8 cellular contexts compared by ENCODE assay signal in genomic region chr1:223845810-223846667, GRCh38. TPM values are rescaled to one million over a fixed set of nuclear protein-coding genes. Genes with fewer than 3 reads are reported as not detected.
DNase-seq lines count a peak whose midpoint lies in the region; TF ChIP-seq lines count a peak whose summit lies in the region.

A gene with protein sequence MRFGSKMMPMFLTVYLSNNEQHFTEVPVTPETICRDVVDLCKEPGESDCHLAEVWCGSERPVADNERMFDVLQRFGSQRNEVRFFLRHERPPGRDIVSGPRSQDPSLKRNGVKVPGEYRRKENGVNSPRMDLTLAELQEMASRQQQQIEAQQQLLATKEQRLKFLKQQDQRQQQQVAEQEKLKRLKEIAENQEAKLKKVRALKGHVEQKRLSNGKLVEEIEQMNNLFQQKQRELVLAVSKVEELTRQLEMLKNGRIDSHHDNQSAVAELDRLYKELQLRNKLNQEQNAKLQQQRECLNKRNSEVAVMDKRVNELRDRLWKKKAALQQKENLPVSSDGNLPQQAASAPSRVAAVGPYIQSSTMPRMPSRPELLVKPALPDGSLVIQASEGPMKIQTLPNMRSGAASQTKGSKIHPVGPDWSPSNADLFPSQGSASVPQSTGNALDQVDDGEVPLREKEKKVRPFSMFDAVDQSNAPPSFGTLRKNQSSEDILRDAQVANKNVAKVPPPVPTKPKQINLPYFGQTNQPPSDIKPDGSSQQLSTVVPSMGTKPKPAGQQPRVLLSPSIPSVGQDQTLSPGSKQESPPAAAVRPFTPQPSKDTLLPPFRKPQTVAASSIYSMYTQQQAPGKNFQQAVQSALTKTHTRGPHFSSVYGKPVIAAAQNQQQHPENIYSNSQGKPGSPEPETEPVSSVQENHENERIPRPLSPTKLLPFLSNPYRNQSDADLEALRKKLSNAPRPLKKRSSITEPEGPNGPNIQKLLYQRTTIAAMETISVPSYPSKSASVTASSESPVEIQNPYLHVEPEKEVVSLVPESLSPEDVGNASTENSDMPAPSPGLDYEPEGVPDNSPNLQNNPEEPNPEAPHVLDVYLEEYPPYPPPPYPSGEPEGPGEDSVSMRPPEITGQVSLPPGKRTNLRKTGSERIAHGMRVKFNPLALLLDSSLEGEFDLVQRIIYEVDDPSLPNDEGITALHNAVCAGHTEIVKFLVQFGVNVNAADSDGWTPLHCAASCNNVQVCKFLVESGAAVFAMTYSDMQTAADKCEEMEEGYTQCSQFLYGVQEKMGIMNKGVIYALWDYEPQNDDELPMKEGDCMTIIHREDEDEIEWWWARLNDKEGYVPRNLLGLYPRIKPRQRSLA (minus strand): TSS chr1:223845947. CDS start chr1:223845680, 267 bp downstream.

- H3K27me3 Mint-ChIP-seq in neural progenitor cell (ENCODE audit: insufficient read depth, low read depth) = no peaks in the 10 kb centered on the region

- H3K79me2 ChIP-seq in neural progenitor cell (ENCODE audit: low read depth) = peaks cover 45% of the 10 kb centered on the region

- peak within 1 kb of the TSS; percentile 93 for H2AFZ ChIP-seq in neural progenitor cell (replicated peaks)

- H3K9me3 Mint-ChIP-seq in neural progenitor cell = no peaks in the 10 kb centered on the region

- H3K4me1 ChIP-seq in neural progenitor cell (peaks cover 14% of the 10 kb centered on the region), subcutaneous abdominal adipose tissue (ENCODE audit: control insufficient read depth in 5 of 5, insufficient read depth in 5 of 5, low read length in 5 of 5) (peaks cover 3 to 27% (median 26%) of the 10 kb centered on the region in 5 donors)

- DNase-seq in GM03348 (ENCODE audit: low spot score) (peak; percentile 99), H7 (peak; percentile 97), LoVo (ENCODE audit: low spot score) (peak; percentile 91), SIG-M5 treated with dmso at 0.1 percent for 504 hours (lab: John Stamatoyannopoulos, UW; ENCODE audit: unreplicated experiment) (peak; percentile 96), activated gamma-delta T cell treated with Interleukin-2 at 50 U/mL for 16 hours (peak; percentile 79), foreskin fibroblast (peak; percentile 90 to 97), neural progenitor cell (ENCODE audit: low spot score) (peak; percentile 97)

- H3K4me3 Mint-ChIP-seq in neural progenitor cell = peak within 1 kb of the TSS; percentile 98

- H3K27ac Mint-ChIP-seq in neural progenitor cell = peak within 1 kb of the TSS; percentile 99

- peak within 1 kb of the TSS; percentile 86 for H3K4me3 ChIP-seq in H7 (ENCODE audit: insufficient read depth, low read depth, low read length)
- peak within 1 kb of the TSS; percentile 66 to 93 for H3K4me3 ChIP-seq in foreskin fibroblast (ENCODE audit: low read depth in 1 of 2, low read length in 2 of 2)
- peak within 1 kb of the TSS; percentile 90 for H3K4me3 ChIP-seq in neural progenitor cell
- peak within 1 kb of the TSS; percentile 77 to 95 (median 79) for H3K4me3 ChIP-seq in subcutaneous abdominal adipose tissue (ENCODE audit: low read depth in 1 of 5, low read length in 5 of 5)

- H3K9ac ChIP-seq in neural progenitor cell = peak within 1 kb of the TSS; percentile 81
- H3K9ac ChIP-seq in subcutaneous abdominal adipose tissue (ENCODE audit: low read length in 5 of 5) = peak within 1 kb of the TSS; percentile 88 to 99 (median 98)

- H3K4me2 ChIP-seq in neural progenitor cell = peak within 1 kb of the TSS; percentile 87

- peak within 1 kb of the TSS; percentile 98 for H3K27ac ChIP-seq in neural progenitor cell
- H3K27ac ChIP-seq in subcutaneous abdominal adipose tissue (ENCODE audit: low read depth, low read length) = peak within 1 kb of the TSS; percentile 99

- H3K4me1 Mint-ChIP-seq in neural progenitor cell = peaks cover 15% of the 10 kb centered on the region

- H3K9me3 ChIP-seq in neural progenitor cell (ENCODE audit: low read depth) (no peaks in the 10 kb centered on the region), subcutaneous abdominal adipose tissue (ENCODE audit: control insufficient read depth in 5 of 5, low read length in 5 of 5) (no peaks in the 10 kb centered on the region)

- H3K36me3 ChIP-seq in H7 (replicated peaks; ENCODE audit: control insufficient read depth, insufficient read depth, low read length) = no peaks in the 10 kb centered on the region
- H3K36me3 ChIP-seq in neural progenitor cell = no peaks in the 10 kb centered on the region
- no peaks in the 10 kb centered on the region for H3K36me3 ChIP-seq in subcutaneous abdominal adipose tissue (ENCODE audit: control insufficient read depth in 5 of 5, insufficient read depth in 5 of 5, low read length in 5 of 5)

- H4K20me1 ChIP-seq in neural progenitor cell (ENCODE audit: low read depth) = peaks cover 36% of the 10 kb centered on the region

- H3K36me3 Mint-ChIP-seq in neural progenitor cell = no peaks in the 10 kb centered on the region

- H3K27me3 ChIP-seq in H7 (ENCODE audit: control insufficient read depth, insufficient read depth, low read length) = no peaks in the 10 kb centered on the region
- H3K27me3 ChIP-seq in neural progenitor cell = no peaks in the 10 kb centered on the region
- H3K27me3 ChIP-seq in subcutaneous abdominal adipose tissue (ENCODE audit: control insufficient read depth in 5 of 5, insufficient read depth in 4 of 5, low read length in 5 of 5) = no peaks in the 10 kb centered on the region

- peaks cover 42% of the 10 kb centered on the region for H3F3A ChIP-seq in neural progenitor cell (ENCODE audit: low read depth)

- TF ChIP-seq CTCF in foreskin fibroblast (IDR thresholded peaks at IDR 0.05; ENCODE audit: low read depth, low read length) (peak; percentile 72), neural progenitor cell (IDR thresholded peaks at IDR 0.05) (peak; percentile 72)

RNA-seq across cellular contexts. Expression of the gene that starts here (rescaled TPM):
- 42.7 and 48.5 TPM in 2 replicates for total RNA-seq in H7 (2014; rRNA removed; shearing (Covaris generic))
- total RNA-seq in neural progenitor cell (ENCODE audit: low replicate concordance) = 52.6 and 56.3 TPM in 2 replicates

Comparison
In these comparisons a context has a peak if more than half of its experiments do, and no peak if none do; other contexts are left out.
1. Peak in every context shown above with its lines: DNase-seq, H3K4me3 ChIP-seq and H3K27ac ChIP-seq.